ENCODE assay signal across 22 cellular contexts in genomic region chr16:64094170-64094960, GRCh38.
A peak's percentile ranks its signal among the peaks of the same experiment; 100 is the strongest.
DNase-seq lines count a peak whose midpoint lies in the region; ATAC-seq, FAIRE-seq and TF ChIP-seq lines count a peak whose summit lies in the region.
"Had no signal": no experiment of that assay in that cellular context is flagged by ENCODE, and none has a peak within 500 bp of the region (broad histone marks: within the 10 kb centered on the region; RNA-seq: fewer than 3 reads in every experiment).

No MANE protein-coding gene starts in this region.

- no peak for TF ChIP-seq POLR2A in H54 (IDR thresholded peaks at IDR 0.05; ENCODE audit: low read depth, low read length)

- CTCF ChIA-PET in OCI-LY7 (lab: Charles Lee; ENCODE audit: unreplicated experiment), result no interaction called here

- no peaks in the 10 kb centered on the region; the same call in 1 of the 2 replicates for H3K36me3 ChIP-seq in OCI-LY7 (ENCODE audit: insufficient read depth, low read length)
- no peaks in the 10 kb centered on the region for H3K36me3 ChIP-seq in neuronal stem cell (replicated peaks in 1 of 2; ENCODE audit: control insufficient read depth in 2 of 2, insufficient read depth in 2 of 2, low read length in 2 of 2)
- no peaks in the 10 kb centered on the region for H3K36me3 ChIP-seq in kidney (ENCODE audit: control insufficient read depth in 1 of 2, insufficient read depth in 2 of 2, low read length in 2 of 2)
- H3K36me3 ChIP-seq: MG63, transverse colon had no signal

- H3K4me2 ChIP-seq in OCI-LY7 (ENCODE audit: low read length) (no peak overlapping the region), neuronal stem cell (ENCODE audit: insufficient read depth, low read length, poor library complexity, severe bottlenecking) (no peak overlapping the region)

- ATAC-seq in HG02588 (IDR thresholded peaks at IDR 0.05; ENCODE audit: unreplicated experiment) (no peak), HG02840 (IDR thresholded peaks at IDR 0.05; ENCODE audit: low FRiP score, unreplicated experiment) (no peak)
- ATAC-seq: HepG2; mucosa of descending colon; Right ventricle myocardium inferior; stimulated activated naive CD8-positive, alpha-beta T cell treated with anti-CD3 and anti-CD28 coated beads, Interleukin-15, amount 100 ng/mL, for 72 hours had no signal

- H3K79me2 ChIP-seq in OCI-LY7 (ENCODE audit: insufficient read depth, low read depth, low read length), result no peaks in the 10 kb centered on the region

- H3K4me1 ChIP-seq in OCI-LY7 (ENCODE audit: insufficient read depth, low read length, poor library complexity, severe bottlenecking), result peaks cover 10% of the 10 kb centered on the region
- peaks cover 7 to 8% of the 10 kb centered on the region in 2 donors for H3K4me1 ChIP-seq in neuronal stem cell (ENCODE audit: control insufficient read depth in 2 of 2, insufficient read depth in 1 of 2, low read depth in 1 of 2, low read length in 2 of 2)
- H3K4me1 ChIP-seq in kidney (ENCODE audit: control insufficient read depth in 1 of 2, insufficient read depth in 1 of 2, low read depth in 1 of 2, low read length in 2 of 2), result no peaks in the 10 kb centered on the region
- H3K4me1 ChIP-seq: transverse colon had no signal

- H3K27ac ChIP-seq in OCI-LY7 (ENCODE audit: low read depth, low read length, poor library complexity, severe bottlenecking) (no peak overlapping the region), neuronal stem cell (replicated peaks; ENCODE audit: low read length) (no peak overlapping the region), kidney (ENCODE audit: low read depth in 2 of 2, low read length in 2 of 2) (no peak overlapping the region)
- H3K27ac ChIP-seq: transverse colon had no signal

- no peaks in the 10 kb centered on the region for H3K79me1 ChIP-seq in neuronal stem cell (ENCODE audit: low read depth, low read length)

- POLR2A ChIA-PET in OCI-LY7 (lab: Charles Lee), result interaction anchor here (0.5 to 1.1 kb wide), 4 partner anchors 18 to 297 kb away, joined by 3 to 4 read pairs (median 3); no protein-coding TSS in a partner anchor

- H3K4me3 ChIP-seq in OCI-LY7 (ENCODE audit: low read depth, low read length, poor library complexity, severe bottlenecking), result no peak overlapping the region
- no peak overlapping the region for H3K4me3 ChIP-seq in neuronal stem cell (ENCODE audit: low read length in 2 of 2)
- no peak overlapping the region for H3K4me3 ChIP-seq in kidney (ENCODE audit: low read length in 2 of 2)
- H3K4me3 ChIP-seq: MG63, mucosa of descending colon, transverse colon had no signal

- no peak overlapping the region for H4K91ac ChIP-seq in neuronal stem cell (ENCODE audit: low read depth, low read length, poor library complexity)

- no peak overlapping the region for H3K4ac ChIP-seq in neuronal stem cell (ENCODE audit: low read length)

- no peak overlapping the region for H2BK12ac ChIP-seq in neuronal stem cell (ENCODE audit: low read length)

- FAIRE-seq in kidney (lab: Jason Lieb, UNC), result no peak
- no peak for FAIRE-seq in H54 (lab: Jason Lieb, UNC)
- FAIRE-seq: HepG2 had no signal

- H2AFZ ChIP-seq in OCI-LY7 (ENCODE audit: low read length) (peak overlapping the region; percentile 1; the same call in 1 of the 2 replicates), neuronal stem cell (ENCODE audit: low read length) (no peak overlapping the region)

- BruUV-seq in OCI-LY7 (replicated peaks; lab: Mats Ljungman, UMichigan), result no TSS peak

- no peak overlapping the region for H4K8ac ChIP-seq in neuronal stem cell (ENCODE audit: low read depth, low read length)

- intact Hi-C loops in OCI-LY7 (cut with micrococcal nuclease; ENCODE audit: unreplicated experiment) (no loop called here), kidney (cut with DNase I) (no loop called here)

- H2BK120ac ChIP-seq in neuronal stem cell (ENCODE audit: low read depth, low read length), result no peak overlapping the region

- H2BK15ac ChIP-seq in neuronal stem cell (ENCODE audit: low read length), result no peak overlapping the region

- no peak overlapping the region for H2AK5ac ChIP-seq in neuronal stem cell (ENCODE audit: low read depth, low read length)

- H3K23ac ChIP-seq in neuronal stem cell (ENCODE audit: low read depth, low read length, poor library complexity), result no peak overlapping the region

- no peaks in the 10 kb centered on the region for H3K27me3 ChIP-seq in neuronal stem cell (ENCODE audit: control insufficient read depth in 3 of 3, insufficient read depth in 3 of 3, low read depth in 1 of 3, low read length in 3 of 3)
- H3K27me3 ChIP-seq: MG63, transverse colon had no signal

- no CpG with 5 or more reads among the region's 4 CpGs for WGBS in neuronal stem cell (ENCODE audit: extremely low coverage in 2 of 2, insufficient read length in 2 of 2, insufficient replicate concordance in 1 of 2), 2 donors

- DNase-seq in EL, result peak; percentile 25
- DNase-seq in OCI-LY7 (ENCODE audit: low spot score), result no peak
- DNase-seq in ecto neural progenitor cell (ENCODE audit: low spot score), result peak; percentile 52
- peak; percentile 21 for DNase-seq in neuronal stem cell (ENCODE audit: low spot score)
- no peak for DNase-seq in kidney
- no peak for DNase-seq in H54 (ENCODE audit: insufficient read length, low spot score)
- DNase-seq: activated CD8-positive, alpha-beta memory T cell treated with anti-CD3 and anti-CD28 coated beads, Interleukin-2, amount 50 U/mL, for 4 hours; activated effector memory CD4-positive, alpha-beta T cell treated with anti-CD3 and anti-CD28 coated beads, Interleukin-2, amount 50 U/mL, for 16 hours; CD4-positive, alpha-beta memory T cell; DND-41; erythroblast; MG63; mucosa of descending colon; NCI-H1417 treated with DMSO at 0.1 percent for 48 hours; NCI-H510A treated with DMSO at 0.1 percent for 48 hours; stimulated activated CD4-positive, alpha-beta T cell treated with anti-CD3 and anti-CD28 coated beads, Interleukin-4, amount 100 ng/mL, for 4 hours; stimulated activated naive CD8-positive, alpha-beta T cell treated with anti-CD3 and anti-CD28 coated beads, Interleukin-15, amount 100 ng/mL, for 72 hours; transverse colon had no signal

- no peak overlapping the region for H2BK5ac ChIP-seq in neuronal stem cell (ENCODE audit: low read length)

- H3K9ac ChIP-seq in neuronal stem cell (ENCODE audit: low read depth, low read length, poor library complexity) (no peak overlapping the region), kidney (ENCODE audit: low read length in 2 of 2) (no peak overlapping the region)

- no peaks in the 10 kb centered on the region for H3K9me2 ChIP-seq in OCI-LY7 (ENCODE audit: insufficient read depth, low read length)

- no peaks in the 10 kb centered on the region for H4K20me1 ChIP-seq in OCI-LY7 (ENCODE audit: insufficient read depth, low read length)

- no peak overlapping the region for H3K14ac ChIP-seq in neuronal stem cell (ENCODE audit: low read length)

- H3K9me3 ChIP-seq in OCI-LY7 (ENCODE audit: low read length) (peaks cover 15% of the 10 kb centered on the region; the same call in 1 of the 2 replicates), neuronal stem cell (replicated peaks in 1 of 2; ENCODE audit: control insufficient read depth in 2 of 2, insufficient read depth in 1 of 2, low read depth in 1 of 2, low read length in 2 of 2) (no peaks in the 10 kb centered on the region), kidney (ENCODE audit: control insufficient read depth in 1 of 2, low read length in 2 of 2) (peaks cover 0 to 5% of the 10 kb centered on the region in 2 donors)
- H3K9me3 ChIP-seq: MG63, mucosa of descending colon, transverse colon had no signal

- TF ChIP-seq CTCF in OCI-LY7 (conservative IDR thresholded peaks at IDR 0.05; ENCODE audit: low read length) (no peak), kidney (IDR thresholded peaks at IDR 0.05; ENCODE audit: borderline replicate concordance, extremely low read depth, insufficient read depth) (no peak)

- H3K18ac ChIP-seq in neuronal stem cell (ENCODE audit: low read length), result no peak overlapping the region

Comparison
In these comparisons a context has a peak if more than half of its experiments do, and no peak if none do; other contexts are left out.
1. DNase-seq: peak in EL (single experiment), ecto neural progenitor cell (single experiment) and neuronal stem cell (single experiment); none in OCI-LY7 (single experiment), kidney (single experiment) and H54 (single experiment).